8 cellular contexts compared by ENCODE assay signal in genomic region chr14:49634547-49635334, GRCh38. TPM values are rescaled to one million over a fixed set of nuclear protein-coding genes. Genes with fewer than 3 reads are reported as not detected.
DNase-seq lines count a peak whose midpoint lies in the region; ATAC-seq, FAIRE-seq and TF ChIP-seq lines count a peak whose summit lies in the region.

Gene DNAAF2 (minus strand): TSS chr14:49635244. CDS start chr14:49635149, 95 bp downstream.

- H3K36me3 ChIP-seq in GM23248 (ENCODE audit: low read depth) (peaks cover 4% of the 10 kb centered on the region; the same call in 1 of the 2 replicates), KMS-11 (ENCODE audit: insufficient read depth) (no peaks in the 10 kb centered on the region), tibial artery (peaks cover 0 to 7% (median 0%) of the 10 kb centered on the region in 3 donors)

- peak within 1 kb of the TSS; percentile 96 for H3K4me3 Mint-ChIP-seq in activated naive CD4-positive, alpha-beta T cell treated with anti-CD3 and anti-CD28 coated beads for 36 hours

- no peaks in the 10 kb centered on the region for H3K27me3 Mint-ChIP-seq in activated naive CD4-positive, alpha-beta T cell treated with anti-CD3 and anti-CD28 coated beads for 36 hours (ENCODE audit: low read depth)

- H2AFZ ChIP-seq in GM23248 (peak within 1 kb of the TSS; percentile 87), KMS-11 (ENCODE audit: low read depth) (peak within 1 kb of the TSS; percentile 36)

- H3K4me2 ChIP-seq in GM23248 (ENCODE audit: unreplicated experiment) (peak within 1 kb of the TSS; percentile 80), KMS-11 (peak within 1 kb of the TSS; percentile 76)

- peaks cover 50% of the 10 kb centered on the region for H3K4me1 Mint-ChIP-seq in activated naive CD4-positive, alpha-beta T cell treated with anti-CD3 and anti-CD28 coated beads for 36 hours (ENCODE audit: low read depth)

- peak; percentile 74 for ATAC-seq in omental fat pad (ENCODE audit: low FRiP score)

- no peaks in the 10 kb centered on the region for H3K9me2 ChIP-seq in GM23248 (ENCODE audit: insufficient read depth)

- peak; percentile 73 for DNase-seq in EL
- peak; percentile 85 for DNase-seq in GM23248
- peak; percentile 71 for DNase-seq in activated naive CD4-positive, alpha-beta T cell treated with anti-CD3 and anti-CD28 coated beads for 36 hours
- peak in 1 of 2 donors; percentile 54 for DNase-seq in frontal cortex (ENCODE audit: low spot score in 2 of 2)
- DNase-seq in omental fat pad (ENCODE audit: low spot score), result peak; percentile 48
- DNase-seq in tibial artery, result peak; percentile 60 to 72

- H3K4me3 ChIP-seq in GM23248, result peak within 1 kb of the TSS; percentile 83
- H3K4me3 ChIP-seq in KMS-11 (IDR thresholded peaks at IDR 0.05; ENCODE audit: insufficient read depth, low read depth, low read length), result no peak within 1 kb of the TSS
- H3K4me3 ChIP-seq in tibial artery, result peak within 1 kb of the TSS; percentile 73 to 88

- peaks cover 86% of the 10 kb centered on the region for H3K79me2 ChIP-seq in GM23248 (ENCODE audit: insufficient read depth)
- peaks cover 89% of the 10 kb centered on the region for H3K79me2 ChIP-seq in KMS-11 (ENCODE audit: insufficient read depth, low read depth)

- H3K4me1 ChIP-seq in GM23248 (ENCODE audit: insufficient read depth) (peaks cover 21% of the 10 kb centered on the region), KMS-11 (ENCODE audit: low read depth, poor library complexity, severe bottlenecking) (peaks cover 28% of the 10 kb centered on the region), tibial artery (peaks cover 0 to 54% (median 25%) of the 10 kb centered on the region in 4 donors)

- H3K9me3 Mint-ChIP-seq in activated naive CD4-positive, alpha-beta T cell treated with anti-CD3 and anti-CD28 coated beads for 36 hours, result no peaks in the 10 kb centered on the region

- H3F3A ChIP-seq in GM23248 (ENCODE audit: insufficient read depth), result peaks cover 11% of the 10 kb centered on the region

- TF ChIP-seq POLR2A in Raji (IDR thresholded peaks at IDR 0.05; ENCODE audit: insufficient read depth, low read depth, low read length), result peak; percentile 73

- TF ChIP-seq CTCF in KMS-11 (conservative IDR thresholded peaks at IDR 0.05; ENCODE audit: low read depth, low read length) (no peak), omental fat pad (IDR thresholded peaks at IDR 0.05) (no peak), tibial artery (IDR thresholded peaks at IDR 0.05) (peak in 1 of 2 experiments; percentile 4)

- H3K36me3 Mint-ChIP-seq in activated naive CD4-positive, alpha-beta T cell treated with anti-CD3 and anti-CD28 coated beads for 36 hours (ENCODE audit: low read depth), result peaks cover 31% of the 10 kb centered on the region

- CTCF ChIA-PET in activated naive CD4-positive, alpha-beta T cell treated with anti-CD3 and anti-CD28 coated beads for 36 hours (lab: Charles Lee), result interaction anchor here (0.6 to 6.1 kb wide), 25 partner anchors 13 to 686 kb away, joined by 3 to 77 read pairs (median 3); partner anchors contain the start of genes KLHDC2, MGAT2, NEMF and RPL36AL

- 0 to 2% methylated on average over 70 to 80 of the region's 80 CpGs for WGBS in GM23248 (ENCODE audit: low coverage in 1 of 2, low lambda C conversion rate in 2 of 2, missing lambda C conversion rate in 2 of 2), 2 experiments

- H4K20me1 ChIP-seq in GM23248 (ENCODE audit: insufficient read depth), result no peaks in the 10 kb centered on the region
- no peaks in the 10 kb centered on the region for H4K20me1 ChIP-seq in KMS-11 (ENCODE audit: insufficient read depth)

- H3K9ac ChIP-seq in GM23248 (peak within 1 kb of the TSS; percentile 90), KMS-11 (peak within 1 kb of the TSS; percentile 96)

- intact Hi-C loops in activated naive CD4-positive, alpha-beta T cell treated with anti-CD3 and anti-CD28 coated beads for 36 hours (cut with micrococcal nuclease), result loop anchor here (1.0 to 5.0 kb wide), 18 partner anchors 14 to 1153 kb away; partner anchors contain the start of genes DMAC2L, KLHDC2, L2HGDH and LRR1
- intact Hi-C loops in tibial artery (cut with DNase I; ENCODE audit: low total_unique reads), result loop anchor here (2.0 to 10.0 kb wide), 4 partner anchors 58 to 480 kb away; partner anchors contain the start of genes KLHDC1, KLHDC2, NEMF and VCPKMT

- H3K27me3 ChIP-seq in GM23248 (replicated peaks; ENCODE audit: insufficient read depth), result no peaks in the 10 kb centered on the region
- H3K27me3 ChIP-seq in KMS-11 (ENCODE audit: insufficient read depth, low read depth), result no peaks in the 10 kb centered on the region
- H3K27me3 ChIP-seq in tibial artery, result no peaks in the 10 kb centered on the region

- H3K27ac Mint-ChIP-seq in activated naive CD4-positive, alpha-beta T cell treated with anti-CD3 and anti-CD28 coated beads for 36 hours, result peak within 1 kb of the TSS; percentile 93

- peak within 1 kb of the TSS; percentile 90 for H3K27ac ChIP-seq in GM23248
- peak within 1 kb of the TSS; percentile 98 for H3K27ac ChIP-seq in KMS-11
- peak within 1 kb of the TSS; percentile 81 to 95 for H3K27ac ChIP-seq in tibial artery

- in situ Hi-C loops in GM23248 (cut with MboI), result loop anchor here (10.0 kb wide), 1 partner anchor 130 kb away; the partner anchor contains the start of gene KLHDC2

- no peak for FAIRE-seq in frontal cortex (lab: Jason Lieb, UNC)

- H3K9me3 ChIP-seq in GM23248 (ENCODE audit: low read depth) (no peaks in the 10 kb centered on the region), tibial artery (no peaks in the 10 kb centered on the region)

RNA-seq across cellular contexts. Expression of gene DNAAF2, which starts in this region (rescaled TPM):
- total RNA-seq in GM23248 (2014; rRNA removed; shearing (Covaris generic)), result 11.0 and 11.1 TPM in 2 replicates
- 11.1 and 12.8 TPM in 2 replicates for polyA plus RNA-seq in GM23248 (2016; fragmentation: Nextera tagmentation; extraction: Ambion mirVana)
- 1 to 10 TPM; 5.5 to 6.0 TPM for total RNA-seq in activated naive CD4-positive, alpha-beta T cell treated with anti-CD3 and anti-CD28 coated beads for 36 hours
- total RNA-seq in frontal cortex (22.0 TPM), omental fat pad (10 to 100 TPM in 2 of 4 donors, 1 to 10 TPM in 2; 7.2 to 16.5 (median 10.3) TPM)
